Comparison of ENCODE assay signal across 1 cellular context in genomic region chr11:19712281-19713220, GRCh38.
TF ChIP-seq lines count a peak whose summit lies in the region.

NAV2 (plus strand) TSS chr11:19712837; CDS start chr11:19713696, 859 bp downstream.

TF ChIP-seq in GM12878, 131 proteins besides CTCF, POLR2A, EP300 and RAD21 (continued from another document):
- peak; percentile 69; the same call in 1 of the 2 replicates for TF ChIP-seq ZNF687 (IDR thresholded peaks at IDR 0.05)
- no peak for TF ChIP-seq SUPT20H (IDR thresholded peaks at IDR 0.05; ENCODE audit: borderline replicate concordance, control insufficient read depth, low read depth, low read length)
- TF ChIP-seq IKZF2 (IDR thresholded peaks at IDR 0.05), result no peak
- no peak for TF ChIP-seq SMC3 (IDR thresholded peaks at IDR 0.05; ENCODE audit: borderline replicate concordance, low read length)
- TF ChIP-seq GATAD2B (conservative IDR thresholded peaks at IDR 0.05; ENCODE audit: low read depth), result peak; percentile 81; the same call in 1 of the 2 replicates
- no peak for TF ChIP-seq EGR1 (IDR thresholded peaks at IDR 0.05; ENCODE audit: borderline replicate concordance in 1 of 2, low read depth in 2 of 2, low read length in 2 of 2)
- no peak for TF ChIP-seq SREBF1 (IDR thresholded peaks at IDR 0.05; ENCODE audit: low read length)
- TF ChIP-seq ZNF384 (IDR thresholded peaks at IDR 0.05; ENCODE audit: borderline replicate concordance, low read depth, low read length), result no peak
- peak; percentile 67 for TF ChIP-seq IKZF1 (conservative IDR thresholded peaks at IDR 0.05)
- no peak for TF ChIP-seq ZNF274 (IDR thresholded peaks at IDR 0.05; ENCODE audit: insufficient read depth, insufficient read length)
- peak; percentile 79; the same call in 1 of the 2 replicates for TF ChIP-seq LARP7 (IDR thresholded peaks at IDR 0.05)
- peak; percentile 58; the same call in 1 of the 2 replicates for TF ChIP-seq NKRF (conservative IDR thresholded peaks at IDR 0.05)
- no peak for TF ChIP-seq ZZZ3 (IDR thresholded peaks at IDR 0.05; ENCODE audit: control insufficient read depth, insufficient read length, low read depth)
- no peak for TF ChIP-seq RB1 (IDR thresholded peaks at IDR 0.05; ENCODE audit: borderline replicate concordance)
- no peak for TF ChIP-seq CREM (IDR thresholded peaks at IDR 0.05; ENCODE audit: low read depth)
- TF ChIP-seq E2F4 (IDR thresholded peaks at IDR 0.05; ENCODE audit: low read depth, low read length), result peak; percentile 62
- no peak for TF ChIP-seq PKNOX1 (IDR thresholded peaks at IDR 0.05)
- TF ChIP-seq RUNX3 (IDR thresholded peaks at IDR 0.05; ENCODE audit: low read length), result no peak
- no peak for TF ChIP-seq BCL11A (IDR thresholded peaks at IDR 0.05; ENCODE audit: low read depth, low read length)
- no peak for TF ChIP-seq NFIC (IDR thresholded peaks at IDR 0.05; ENCODE audit: low read depth, low read length)
